Comparison of ENCODE assay signal across 24 cellular contexts in genomic region chr5:116778611-116779010, GRCh38.
DNase-seq lines count a peak whose midpoint lies in the region; ATAC-seq lines count a peak whose summit lies in the region.
"Had no signal": no experiment of that assay in that cellular context is flagged by ENCODE, and none has a peak within 500 bp of the region (broad histone marks: within the 10 kb centered on the region; RNA-seq: fewer than 3 reads in every experiment).

No MANE protein-coding gene starts in this region.

- no peak overlapping the region for H3K4ac ChIP-seq in mesendoderm (ENCODE audit: low read depth, low read length)

- H3K4me1 ChIP-seq in ES-I3 (ENCODE audit: insufficient read depth, low read length), result peaks cover 41% of the 10 kb centered on the region
- peaks cover 12% of the 10 kb centered on the region for H3K4me1 ChIP-seq in mesendoderm (ENCODE audit: control insufficient read depth, low read depth, low read length)
- H3K4me1 ChIP-seq: BLaER1 had no signal

- no peaks in the 10 kb centered on the region for H3K4me1 Mint-ChIP-seq in activated T-helper 17 cell treated with anti-CD3 and anti-CD28 coated beads, Interleukin-2, amount 50 U/mL, for 72 hours
- H3K4me1 Mint-ChIP-seq: CD4-positive, CD25-positive, alpha-beta regulatory T cell; T-cell had no signal

- no peak overlapping the region for H2BK120ac ChIP-seq in mesendoderm (ENCODE audit: low read depth, low read length)

- H2BK5ac ChIP-seq in mesendoderm (ENCODE audit: low read length), result peak overlapping the region; percentile 79

- H3K9me3 Mint-ChIP-seq in activated T-helper 17 cell treated with anti-CD3 and anti-CD28 coated beads, Interleukin-2, amount 50 U/mL, for 72 hours, result no peaks in the 10 kb centered on the region

- H3K4me3 ChIP-seq in mesendoderm (ENCODE audit: low read length), result no peak overlapping the region
- H3K4me3 ChIP-seq: BLaER1, GM23248, K562, PC-9 had no signal

- no peak overlapping the region for H4K8ac ChIP-seq in mesendoderm (ENCODE audit: low read depth, low read length)

- H3K9ac ChIP-seq in ES-I3 (ENCODE audit: low read depth, low read length) (peak overlapping the region; percentile 16; the same call in 1 of the 2 replicates), mesendoderm (ENCODE audit: low read length) (peak overlapping the region; percentile 5)
- H3K9ac ChIP-seq: BLaER1, GM23248 had no signal

- ATAC-seq in HG03196 (IDR thresholded peaks at IDR 0.05; ENCODE audit: unreplicated experiment) (peak; percentile 16), HG02973 (IDR thresholded peaks at IDR 0.05; ENCODE audit: unreplicated experiment) (no peak), HG02610 (IDR thresholded peaks at IDR 0.05; ENCODE audit: unreplicated experiment) (no peak)
- no peak for ATAC-seq in activated T-helper 17 cell treated with anti-CD3 and anti-CD28 coated beads, Interleukin-2, amount 50 U/mL, for 72 hours (replicated peaks)
- ATAC-seq: HCT116, K562, Right ventricle myocardium inferior, T-cell had no signal

- no peak overlapping the region for H3K23ac ChIP-seq in mesendoderm (ENCODE audit: low read length)

- H3K27me3 Mint-ChIP-seq in activated T-helper 17 cell treated with anti-CD3 and anti-CD28 coated beads, Interleukin-2, amount 50 U/mL, for 72 hours, result peaks cover 4% of the 10 kb centered on the region
- H3K27me3 Mint-ChIP-seq: CD4-positive, CD25-positive, alpha-beta regulatory T cell had no signal

- H3K56ac ChIP-seq in mesendoderm (ENCODE audit: low read length), result peak overlapping the region; percentile 69

- H3K79me1 ChIP-seq in mesendoderm (ENCODE audit: low read length), result no peaks in the 10 kb centered on the region

- peak overlapping the region; percentile 71 for H3K18ac ChIP-seq in mesendoderm (ENCODE audit: low read length)

- no peak overlapping the region for H4K5ac ChIP-seq in mesendoderm (ENCODE audit: low read length)

- H3K27me3 ChIP-seq in mesendoderm (ENCODE audit: insufficient read depth, low read length, poor library complexity), result no peaks in the 10 kb centered on the region
- H3K27me3 ChIP-seq: BLaER1 had no signal

- no peak for DNase-seq in mesendoderm
- DNase-seq in NCI-H2196 treated with DMSO at 0.1 percent for 48 hours (lab: John Stamatoyannopoulos, UW; ENCODE audit: unreplicated experiment), result no peak
- DNase-seq in G401 (ENCODE audit: low spot score), result no peak
- DNase-seq: CD4-positive, CD25-positive, alpha-beta regulatory T cell; GM23248; Kasumi-1; NCI-H1092 treated with DMSO at 0.1 percent for 48 hours; NCI-H1436; NCI-H1930; NCI-H2107; NCI-H526; NCI-H82; NK-92 treated with Interleukin-12 subunit alpha and Interleukin-12 subunit beta, amount 100 ng/mL, for 24 hours; PC-9 had no signal

- in situ Hi-C loops in G401 (cut with HindIII; ENCODE audit: low sequenced_read_pairs), result no loop called here

- no peaks in the 10 kb centered on the region for H3K79me2 ChIP-seq in mesendoderm (ENCODE audit: control insufficient read depth, insufficient read depth, low read length)

- peak overlapping the region; percentile 22 for H3K4me3 Mint-ChIP-seq in activated T-helper 17 cell treated with anti-CD3 and anti-CD28 coated beads, Interleukin-2, amount 50 U/mL, for 72 hours
- H3K4me3 Mint-ChIP-seq: CD4-positive, CD25-positive, alpha-beta regulatory T cell; T-cell had no signal

- H3K9me3 ChIP-seq in ES-I3 (ENCODE audit: control insufficient read depth, insufficient read depth, low read length), result peaks cover 2% of the 10 kb centered on the region; the same call in 1 of the 2 replicates
- H3K9me3 ChIP-seq: BLaER1 had no signal

- no CpG with 5 or more reads among the region's 2 CpGs for WGBS in mesendoderm (ENCODE audit: extremely low coverage, insufficient coverage, low lambda C conversion rate)

- H3K4me2 ChIP-seq in mesendoderm (ENCODE audit: low read length), result no peak overlapping the region
- H3K4me2 ChIP-seq: BLaER1, PC-9 had no signal

- no peak overlapping the region for H3K27ac Mint-ChIP-seq in activated T-helper 17 cell treated with anti-CD3 and anti-CD28 coated beads, Interleukin-2, amount 50 U/mL, for 72 hours
- H3K27ac Mint-ChIP-seq: CD4-positive, CD25-positive, alpha-beta regulatory T cell; T-cell had no signal

- H3K27ac ChIP-seq in mesendoderm (ENCODE audit: low read depth, low read length), result no peak overlapping the region
- H3K27ac ChIP-seq: BLaER1, GM23248, PC-9 had no signal

- H2BK15ac ChIP-seq in mesendoderm (replicated peaks; ENCODE audit: low read depth), result no peak overlapping the region

- H3K36me3 ChIP-seq in ES-I3 (ENCODE audit: insufficient read depth, low read length) (no peaks in the 10 kb centered on the region), mesendoderm (ENCODE audit: control insufficient read depth, insufficient read depth, low read length) (no peaks in the 10 kb centered on the region)
- H3K36me3 ChIP-seq: BLaER1 had no signal

- peak overlapping the region; percentile 73 for H2AK5ac ChIP-seq in mesendoderm (ENCODE audit: low read length)

- no peaks in the 10 kb centered on the region for H3K36me3 Mint-ChIP-seq in activated T-helper 17 cell treated with anti-CD3 and anti-CD28 coated beads, Interleukin-2, amount 50 U/mL, for 72 hours (ENCODE audit: low read depth)
- H3K36me3 Mint-ChIP-seq: CD4-positive, CD25-positive, alpha-beta regulatory T cell; T-cell had no signal
